Comparison of ENCODE assay signal across 16 cellular contexts in genomic region chr10:51145388-51145787, GRCh38.
DNase-seq lines count a peak whose midpoint lies in the region; ATAC-seq and TF ChIP-seq lines count a peak whose summit lies in the region.
"Had no signal": no experiment of that assay in that cellular context is flagged by ENCODE, and none has a peak within 500 bp of the region (broad histone marks: within the 10 kb centered on the region; RNA-seq: fewer than 3 reads in every experiment).

No MANE protein-coding gene starts in this region.

- no peaks in the 10 kb centered on the region for H3K27me3 Mint-ChIP-seq in activated T-cell treated with anti-CD3 and anti-CD28 coated beads, Interleukin-2, amount 50 U/mL, for 24 hours
- H3K27me3 Mint-ChIP-seq: CD8-positive, alpha-beta memory T cell had no signal

- H3K4me3 Mint-ChIP-seq in activated T-cell treated with anti-CD3 and anti-CD28 coated beads, Interleukin-2, amount 50 U/mL, for 24 hours, result no peak overlapping the region
- H3K4me3 Mint-ChIP-seq: CD8-positive, alpha-beta memory T cell; H9 had no signal

- TF ChIP-seq POLR2A in heart left ventricle (IDR thresholded peaks at IDR 0.05) (no peak), thyroid gland (IDR thresholded peaks at IDR 0.05) (no peak)

- DNase-seq in heart left ventricle (no peak), cardiac septum (ENCODE audit: low spot score) (no peak), left ventricle myocardium superior (no peak), psoas muscle (no peak), thyroid gland (no peak), SW 1271 (lab: John Stamatoyannopoulos, UW) (no peak)
- DNase-seq in activated T-cell treated with anti-CD3 and anti-CD28 coated beads, Interleukin-2, amount 50 U/mL, for 24 hours, result no peak
- DNase-seq: 8988T; AML-193; Caco-2; CD8-positive, alpha-beta memory T cell; DND-41; GDM1; GOT3; H9 had no signal

- H3K9me3 ChIP-seq in heart left ventricle, result peaks cover 0 to 4% (median 0%) of the 10 kb centered on the region in 12 donors
- H3K9me3 ChIP-seq in psoas muscle, result no peaks in the 10 kb centered on the region
- no peaks in the 10 kb centered on the region for H3K9me3 ChIP-seq in thyroid gland
- H3K9me3 ChIP-seq: BLaER1, Caco-2 had no signal

- 19 to 32% (median 23%) methylated on average over 7 of the region's 7 CpGs for WGBS in heart left ventricle, 4 donors
- 18 to 41% (median 19%) methylated on average over 7 of the region's 7 CpGs for WGBS in psoas muscle, 3 donors
- WGBS in thyroid gland, 2 donors, result 76 to 82% methylated on average over 7 of the region's 7 CpGs

- H3K27ac Mint-ChIP-seq in activated T-cell treated with anti-CD3 and anti-CD28 coated beads, Interleukin-2, amount 50 U/mL, for 24 hours, result no peak overlapping the region
- H3K27ac Mint-ChIP-seq: CD8-positive, alpha-beta memory T cell had no signal

- intact Hi-C loops in heart left ventricle (cut with DNase I), result loop anchor here in 1 of 10 donors (5.0 kb wide), 1 partner anchor 48 kb away; no protein-coding TSS in a partner anchor
- intact Hi-C loops in cardiac septum (cut with DNase I), result loop anchor here (10.0 kb wide), 1 partner anchor 51 kb away; no protein-coding TSS in a partner anchor
- intact Hi-C loops in left ventricle myocardium superior (cut with micrococcal nuclease), result no loop called here
- intact Hi-C loops in psoas muscle (cut with DNase I), result no loop called here
- intact Hi-C loops in thyroid gland (cut with DNase I), result no loop called here

- H3K27me3 ChIP-seq in heart left ventricle, result no peaks in the 10 kb centered on the region
- H3K27me3 ChIP-seq in psoas muscle (ENCODE audit: insufficient read depth in 3 of 3, low read length in 2 of 3), result no peaks in the 10 kb centered on the region
- H3K27me3 ChIP-seq in thyroid gland, result no peaks in the 10 kb centered on the region
- H3K27me3 ChIP-seq: BLaER1 had no signal

- TF ChIP-seq CTCF in heart left ventricle (IDR thresholded peaks at IDR 0.05), result no peak
- no peak for TF ChIP-seq CTCF in psoas muscle (IDR thresholded peaks at IDR 0.05)
- no peak for TF ChIP-seq CTCF in thyroid gland (IDR thresholded peaks at IDR 0.05)

- peak; percentile 42 to 70 (median 60) for ATAC-seq in heart left ventricle
- peak; percentile 60 for ATAC-seq in left ventricle myocardium superior
- ATAC-seq in psoas muscle, result no peak

- H3K4me1 Mint-ChIP-seq in activated T-cell treated with anti-CD3 and anti-CD28 coated beads, Interleukin-2, amount 50 U/mL, for 24 hours (ENCODE audit: low read depth), result no peaks in the 10 kb centered on the region
- H3K4me1 Mint-ChIP-seq: CD8-positive, alpha-beta memory T cell; H9 had no signal

- H3K36me3 ChIP-seq in heart left ventricle (no peaks in the 10 kb centered on the region), psoas muscle (ENCODE audit: insufficient read depth in 1 of 2, low read depth in 1 of 2) (no peaks in the 10 kb centered on the region), thyroid gland (no peaks in the 10 kb centered on the region)
- H3K36me3 ChIP-seq: BLaER1 had no signal

- H3K4me3 ChIP-seq in heart left ventricle, result peak overlapping the region in 2 of 12 donors; percentile 0
- H3K4me3 ChIP-seq in psoas muscle, result no peak overlapping the region
- no peak overlapping the region for H3K4me3 ChIP-seq in thyroid gland (replicated peaks in 1 of 3)
- H3K4me3 ChIP-seq: BLaER1 had no signal

- H3K27ac ChIP-seq in heart left ventricle (peak overlapping the region in 11 of 12 donors; percentile 5 to 72 (median 35)), psoas muscle (peak overlapping the region; percentile 48), thyroid gland (no peak overlapping the region)
- H3K27ac ChIP-seq: BLaER1 had no signal

- H3K9me3 Mint-ChIP-seq in activated T-cell treated with anti-CD3 and anti-CD28 coated beads, Interleukin-2, amount 50 U/mL, for 24 hours, result no peaks in the 10 kb centered on the region
- H3K9me3 Mint-ChIP-seq: CD8-positive, alpha-beta memory T cell; H9 had no signal

- H3K4me1 ChIP-seq in heart left ventricle, result peaks cover 0 to 48% (median 7%) of the 10 kb centered on the region in 12 donors
- H3K4me1 ChIP-seq in psoas muscle, result peaks cover 27% of the 10 kb centered on the region
- peaks cover 0 to 5% of the 10 kb centered on the region in 2 donors for H3K4me1 ChIP-seq in thyroid gland
- H3K4me1 ChIP-seq: BLaER1, Caco-2 had no signal

- H3K36me3 Mint-ChIP-seq in activated T-cell treated with anti-CD3 and anti-CD28 coated beads, Interleukin-2, amount 50 U/mL, for 24 hours (ENCODE audit: low read depth), result no peaks in the 10 kb centered on the region
- H3K36me3 Mint-ChIP-seq: CD8-positive, alpha-beta memory T cell had no signal

Comparison
In these comparisons a context has a peak if more than half of its experiments do, and no peak if none do; other contexts are left out.
1. ATAC-seq: peak in heart left ventricle (4 of 4) and left ventricle myocardium superior (single experiment); none in psoas muscle (0 of 4).
2. H3K27ac ChIP-seq: peak in heart left ventricle (11 of 12) and psoas muscle (single experiment); none in thyroid gland (0 of 3).